In the genomic region with DNA sequence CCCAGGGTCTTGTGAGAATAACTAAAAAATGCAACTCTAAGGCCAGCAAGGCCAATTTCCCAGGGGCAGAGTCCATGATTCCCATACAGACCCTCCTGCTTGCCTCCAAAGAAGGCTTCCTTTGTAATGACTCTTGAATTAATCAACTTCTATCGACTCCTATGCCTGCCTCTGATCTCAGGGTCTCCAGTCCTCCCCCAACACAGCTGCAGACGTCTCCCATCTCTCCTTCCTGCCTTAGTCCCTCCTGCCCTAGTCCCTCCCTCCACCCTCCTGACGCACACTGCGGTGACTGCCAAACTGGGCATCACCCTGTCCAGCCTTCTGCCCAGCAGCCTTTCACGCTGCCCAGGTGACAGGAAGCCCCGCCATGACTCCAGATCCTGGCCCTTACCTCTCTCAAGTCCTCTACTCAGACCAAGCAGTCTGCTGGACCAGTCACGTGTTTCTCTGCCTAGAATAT, we compare ENCODE assay signal across 23 cellular contexts. TPM values are rescaled to one million over a fixed set of nuclear protein-coding genes. Genes with fewer than 3 reads are reported as not detected.
DNase-seq lines count a peak whose midpoint lies in the region; TF ChIP-seq lines count a peak whose summit lies in the region.
"Had no signal": no experiment of that assay in that cellular context is flagged by ENCODE, and none has a peak within 500 bp of the region (broad histone marks: within the 10 kb centered on the region; RNA-seq: fewer than 3 reads in every experiment).

No MANE protein-coding gene starts in this region.

- H3K27me3 ChIP-seq in neuronal stem cell (ENCODE audit: control insufficient read depth in 3 of 3, insufficient read depth in 3 of 3, low read depth in 1 of 3, low read length in 3 of 3), result no peaks in the 10 kb centered on the region
- no peaks in the 10 kb centered on the region for H3K27me3 ChIP-seq in vagina
- H3K27me3 ChIP-seq: cardiac muscle cell, gastroesophageal sphincter, SJSA1 had no signal

- H2AK5ac ChIP-seq in neuronal stem cell (ENCODE audit: low read depth, low read length), result no peak overlapping the region

- H3K9me3 Mint-ChIP-seq in mesothelial cell of epicardium, result no peaks in the 10 kb centered on the region
- H3K9me3 Mint-ChIP-seq: activated naive CD4-positive, alpha-beta T cell treated with anti-CD3 and anti-CD28 coated beads, Interleukin-2, amount 50 U/mL, for 24 hours; effector memory CD8-positive, alpha-beta T cell; stimulated activated naive CD8-positive, alpha-beta T cell treated with anti-CD3 and anti-CD28 coated beads, Interleukin-15, amount 100 ng/mL, for 72 hours had no signal

- H3K14ac ChIP-seq in neuronal stem cell (ENCODE audit: low read length), result peak overlapping the region; percentile 56

- H3K9me3 ChIP-seq in neuronal stem cell (replicated peaks in 1 of 2; ENCODE audit: control insufficient read depth in 2 of 2, insufficient read depth in 1 of 2, low read depth in 1 of 2, low read length in 2 of 2) (peaks cover 2 to 3% of the 10 kb centered on the region in 2 donors), vagina (no peaks in the 10 kb centered on the region)
- H3K9me3 ChIP-seq: SJSA1 had no signal

- H3K36me3 Mint-ChIP-seq in mesothelial cell of epicardium, result no peaks in the 10 kb centered on the region
- H3K36me3 Mint-ChIP-seq: activated naive CD4-positive, alpha-beta T cell treated with anti-CD3 and anti-CD28 coated beads, Interleukin-2, amount 50 U/mL, for 24 hours had no signal

- H3K4me3 Mint-ChIP-seq in mesothelial cell of epicardium, result no peak overlapping the region
- H3K4me3 Mint-ChIP-seq: activated naive CD4-positive, alpha-beta T cell treated with anti-CD3 and anti-CD28 coated beads, Interleukin-2, amount 50 U/mL, for 24 hours; effector memory CD8-positive, alpha-beta T cell; stimulated activated naive CD8-positive, alpha-beta T cell treated with anti-CD3 and anti-CD28 coated beads, Interleukin-15, amount 100 ng/mL, for 72 hours had no signal

- H3K27ac Mint-ChIP-seq in mesothelial cell of epicardium, result no peak overlapping the region
- H3K27ac Mint-ChIP-seq: activated naive CD4-positive, alpha-beta T cell treated with anti-CD3 and anti-CD28 coated beads, Interleukin-2, amount 50 U/mL, for 24 hours; effector memory CD8-positive, alpha-beta T cell had no signal

- no peak overlapping the region for H2BK120ac ChIP-seq in neuronal stem cell (ENCODE audit: low read depth, low read length)

- no peak overlapping the region for H2BK12ac ChIP-seq in neuronal stem cell (ENCODE audit: low read length)

- H2AFZ ChIP-seq in neuronal stem cell (ENCODE audit: low read length), result no peak overlapping the region

- no peak overlapping the region for H2BK15ac ChIP-seq in neuronal stem cell (ENCODE audit: low read length)

- H3K4ac ChIP-seq in neuronal stem cell (ENCODE audit: low read length), result no peak overlapping the region

- no peak overlapping the region for H4K8ac ChIP-seq in neuronal stem cell (ENCODE audit: low read depth, low read length)

- H2BK5ac ChIP-seq in neuronal stem cell (ENCODE audit: low read length), result no peak overlapping the region

- no peak overlapping the region for H4K91ac ChIP-seq in neuronal stem cell (ENCODE audit: low read depth, low read length, poor library complexity)

- H3K18ac ChIP-seq in neuronal stem cell (ENCODE audit: low read length), result peak overlapping the region; percentile 20

- intact Hi-C loops in cardiac septum (cut with DNase I) (loop anchor here (2.0 to 10.0 kb wide), 2 partner anchors 179 to 233 kb away; no protein-coding TSS in a partner anchor), vagina (cut with DNase I) (no loop called here), head of caudate nucleus (cut with DNase I) (no loop called here)

- no peak for TF ChIP-seq POLR2A in vagina (IDR thresholded peaks at IDR 0.05)

- WGBS in neuronal stem cell (ENCODE audit: extremely low coverage in 2 of 2, insufficient read length in 2 of 2, insufficient replicate concordance in 1 of 2), 2 donors, result no CpG with 5 or more reads among the region's 7 CpGs

- H3K4me3 ChIP-seq in neuronal stem cell (ENCODE audit: low read length in 2 of 2) (no peak overlapping the region), vagina (no peak overlapping the region)
- H3K4me3 ChIP-seq: cardiac muscle cell, gastroesophageal sphincter, SJSA1 had no signal

- no peak overlapping the region for H3K9ac ChIP-seq in neuronal stem cell (ENCODE audit: low read depth, low read length, poor library complexity)

- H3K27ac ChIP-seq in neuronal stem cell (replicated peaks; ENCODE audit: low read length) (no peak overlapping the region), vagina (peak overlapping the region; percentile 65)
- H3K27ac ChIP-seq: C4-2B, cardiac muscle cell, HL-60, SJSA1 had no signal

- no peaks in the 10 kb centered on the region for H3K79me1 ChIP-seq in neuronal stem cell (ENCODE audit: low read depth, low read length)

- H3K4me1 ChIP-seq in neuronal stem cell (ENCODE audit: control insufficient read depth in 2 of 2, insufficient read depth in 1 of 2, low read depth in 1 of 2, low read length in 2 of 2), result peaks cover 0 to 5% of the 10 kb centered on the region in 2 donors
- peaks cover 16% of the 10 kb centered on the region for H3K4me1 ChIP-seq in vagina
- H3K4me1 ChIP-seq: SJSA1 had no signal

- TF ChIP-seq CTCF in vagina (IDR thresholded peaks at IDR 0.05) (no peak), mesothelial cell of epicardium (IDR thresholded peaks at IDR 0.05; ENCODE audit: unreplicated experiment) (no peak)

- H3K36me3 ChIP-seq in neuronal stem cell (replicated peaks in 1 of 2; ENCODE audit: control insufficient read depth in 2 of 2, insufficient read depth in 2 of 2, low read length in 2 of 2) (no peaks in the 10 kb centered on the region), vagina (no peaks in the 10 kb centered on the region)
- H3K36me3 ChIP-seq: cardiac muscle cell, gastroesophageal sphincter, SJSA1 had no signal

- no peak overlapping the region for H3K4me2 ChIP-seq in neuronal stem cell (ENCODE audit: insufficient read depth, low read length, poor library complexity, severe bottlenecking)

- peaks cover 7% of the 10 kb centered on the region for H3K4me1 Mint-ChIP-seq in mesothelial cell of epicardium
- H3K4me1 Mint-ChIP-seq: activated naive CD4-positive, alpha-beta T cell treated with anti-CD3 and anti-CD28 coated beads, Interleukin-2, amount 50 U/mL, for 24 hours; stimulated activated naive CD8-positive, alpha-beta T cell treated with anti-CD3 and anti-CD28 coated beads, Interleukin-15, amount 100 ng/mL, for 72 hours had no signal

- H3K27me3 Mint-ChIP-seq in mesothelial cell of epicardium (ENCODE audit: low read depth), result peaks cover 13% of the 10 kb centered on the region

- no peak overlapping the region for H3K23ac ChIP-seq in neuronal stem cell (ENCODE audit: low read depth, low read length, poor library complexity)

- DNase-seq in RPMI7951 (ENCODE audit: low read depth) (peak; percentile 36), cardiac septum (ENCODE audit: low spot score) (peak; percentile 67), neuronal stem cell (ENCODE audit: low spot score) (no peak), vagina (ENCODE audit: extremely low spot score in 2 of 2) (no peak), NCI-H1930 (lab: John Stamatoyannopoulos, UW) (no peak), head of caudate nucleus (no peak), DMS79 (lab: John Stamatoyannopoulos, UW) (no peak), mesothelial cell of epicardium (ENCODE audit: low spot score in 2 of 2, unreplicated experiment in 2 of 2) (no peak)
- DNase-seq: activated CD4-positive, alpha-beta T cell treated with anti-CD3 and anti-CD28 coated beads for 48 hours; activated T-cell treated with anti-CD3 and anti-CD28 coated beads for 4 hours; DMS79 treated with DMSO at 0.1 percent for 48 hours; effector memory CD8-positive, alpha-beta T cell; Kasumi-1; NCI-H1417; NCI-H446; stimulated activated CD4-positive, alpha-beta T cell treated with anti-CD3 and anti-CD28 coated beads, Interleukin-15, amount 100 ng/mL, for 24 hours; stimulated activated naive CD8-positive, alpha-beta T cell treated with anti-CD3 and anti-CD28 coated beads, Interleukin-15, amount 100 ng/mL, for 72 hours had no signal

RNA-seq across cellular contexts. Expression of gene CORO2B, which starts 35.2 kb away (rescaled TPM):
- total RNA-seq in RPMI7951 (2014; rRNA removed; shearing (Covaris generic)), result 5.6 and 5.9 TPM in 2 replicates
- total RNA-seq in cardiac septum, result 2.7 TPM
- polyA plus RNA-seq in neuronal stem cell (2013, experiment 1 of 2), result 6.9 TPM
- polyA plus RNA-seq in neuronal stem cell (2013, experiment 2 of 2), result 6.8 TPM
- total RNA-seq in vagina, result 4.7 TPM
- total RNA-seq in mesothelial cell of epicardium, result 1.00 to 1.1 TPM (median 1.1 TPM) in 3 replicates
- total RNA-seq: SJSA1 had no signal

Comparison
In these comparisons a context has a peak if more than half of its experiments do, and no peak if none do; other contexts are left out.
1. DNase-seq: peak in RPMI7951 (single experiment) and cardiac septum (single experiment); none in neuronal stem cell (single experiment), vagina (0 of 2), NCI-H1930 (0 of 2), head of caudate nucleus (0 of 42), DMS79 (single experiment) and mesothelial cell of epicardium (0 of 2).